In the genomic region with DNA sequence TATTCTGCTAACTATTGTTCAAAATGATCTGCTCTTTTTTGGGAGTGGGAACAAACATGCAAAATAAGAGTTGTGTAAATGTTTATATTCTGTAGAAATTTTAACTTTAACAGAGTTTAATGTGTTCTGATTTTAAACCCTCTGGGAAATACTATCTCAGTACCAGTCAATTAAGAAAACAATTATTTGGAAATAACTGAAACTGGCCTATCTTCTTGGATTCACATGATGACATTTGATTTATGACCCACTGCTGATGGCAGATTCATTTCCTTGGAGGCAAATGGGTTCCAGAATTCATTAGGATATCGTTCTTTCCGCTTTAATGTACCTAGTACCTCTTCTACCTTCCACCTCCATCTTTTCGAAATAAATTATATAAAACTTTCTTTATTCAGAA, we compare ENCODE assay signal across 4 cellular contexts.
TF ChIP-seq lines count a peak whose summit lies in the region.

No MANE protein-coding gene starts in this region.

TF ChIP-seq in SK-N-SH treated with all-trans-retinoic acid at 6 μM for 48 hours, 23 proteins besides CTCF, POLR2A, EP300 and RAD21:
- TF ChIP-seq ISL1 (CRISPR knock-in tag; IDR thresholded peaks at IDR 0.05) (0 out of 2 replicates have a peak, but pooled peaks have one; percentile 16), ZNF70 (CRISPR knock-in tag; IDR thresholded peaks at IDR 0.05) (no peak)

TF ChIP-seq in SK-N-SH, 30 proteins besides CTCF, POLR2A, EP300 and RAD21:
- no peak for TF ChIP-seq CHD2 (IDR thresholded peaks at IDR 0.05; ENCODE audit: low read length, partially characterized antibody)
- TF ChIP-seq SMC3 (IDR thresholded peaks at IDR 0.05; ENCODE audit: low read depth, low read length): no peak
- TF ChIP-seq, protein P1, sequence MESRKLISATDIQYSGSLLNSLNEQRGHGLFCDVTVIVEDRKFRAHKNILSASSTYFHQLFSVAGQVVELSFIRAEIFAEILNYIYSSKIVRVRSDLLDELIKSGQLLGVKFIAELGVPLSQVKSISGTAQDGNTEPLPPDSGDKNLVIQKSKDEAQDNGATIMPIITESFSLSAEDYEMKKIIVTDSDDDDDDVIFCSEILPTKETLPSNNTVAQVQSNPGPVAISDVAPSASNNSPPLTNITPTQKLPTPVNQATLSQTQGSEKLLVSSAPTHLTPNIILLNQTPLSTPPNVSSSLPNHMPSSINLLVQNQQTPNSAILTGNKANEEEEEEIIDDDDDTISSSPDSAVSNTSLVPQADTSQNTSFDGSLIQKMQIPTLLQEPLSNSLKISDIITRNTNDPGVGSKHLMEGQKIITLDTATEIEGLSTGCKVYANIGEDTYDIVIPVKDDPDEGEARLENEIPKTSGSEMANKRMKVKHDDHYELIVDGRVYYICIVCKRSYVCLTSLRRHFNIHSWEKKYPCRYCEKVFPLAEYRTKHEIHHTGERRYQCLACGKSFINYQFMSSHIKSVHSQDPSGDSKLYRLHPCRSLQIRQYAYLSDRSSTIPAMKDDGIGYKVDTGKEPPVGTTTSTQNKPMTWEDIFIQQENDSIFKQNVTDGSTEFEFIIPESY (IDR thresholded peaks at IDR 0.05; ENCODE audit: borderline replicate concordance, low read depth): no peak
- TF ChIP-seq, protein P2, sequence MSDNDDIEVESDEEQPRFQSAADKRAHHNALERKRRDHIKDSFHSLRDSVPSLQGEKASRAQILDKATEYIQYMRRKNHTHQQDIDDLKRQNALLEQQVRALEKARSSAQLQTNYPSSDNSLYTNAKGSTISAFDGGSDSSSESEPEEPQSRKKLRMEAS (IDR thresholded peaks at IDR 0.05; ENCODE audit: low read depth): no peak
- TF ChIP-seq GATA2 (CRISPR knock-in tag; IDR thresholded peaks at IDR 0.05): no peak
- no peak for TF ChIP-seq RXRA (IDR thresholded peaks at IDR 0.05; ENCODE audit: borderline replicate concordance, low read depth)
- TF ChIP-seq FOXM1 (IDR thresholded peaks at IDR 0.05; ENCODE audit: low read depth): no peak
- no peak for TF ChIP-seq GABPA (IDR thresholded peaks at IDR 0.05; ENCODE audit: low read depth)

TF ChIP-seq in K562, 482 proteins besides CTCF, POLR2A, EP300 and RAD21:
- no peak for TF ChIP-seq ZNF668 (CRISPR knock-in tag; IDR thresholded peaks at IDR 0.05)
- TF ChIP-seq ZBTB7A (IDR thresholded peaks at IDR 0.05; ENCODE audit: borderline replicate concordance, control insufficient read depth, low read depth, low read length): no peak
- TF ChIP-seq, protein P3, sequence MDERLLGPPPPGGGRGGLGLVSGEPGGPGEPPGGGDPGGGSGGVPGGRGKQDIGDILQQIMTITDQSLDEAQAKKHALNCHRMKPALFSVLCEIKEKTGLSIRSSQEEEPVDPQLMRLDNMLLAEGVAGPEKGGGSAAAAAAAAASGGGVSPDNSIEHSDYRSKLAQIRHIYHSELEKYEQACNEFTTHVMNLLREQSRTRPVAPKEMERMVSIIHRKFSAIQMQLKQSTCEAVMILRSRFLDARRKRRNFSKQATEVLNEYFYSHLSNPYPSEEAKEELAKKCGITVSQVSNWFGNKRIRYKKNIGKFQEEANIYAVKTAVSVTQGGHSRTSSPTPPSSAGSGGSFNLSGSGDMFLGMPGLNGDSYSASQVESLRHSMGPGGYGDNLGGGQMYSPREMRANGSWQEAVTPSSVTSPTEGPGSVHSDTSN (CRISPR knock-in tag; IDR thresholded peaks at IDR 0.05; ENCODE audit: low read depth): no peak; the same call in 1 of the 2 replicates
- TF ChIP-seq, protein P3 (tag; conservative IDR thresholded peaks at IDR 0.05; ENCODE audit: low read depth): peak; percentile 89
- TF ChIP-seq JUNB (CRISPR knock-in tag; conservative IDR thresholded peaks at IDR 0.05): no peak
- TF ChIP-seq, protein P4, sequence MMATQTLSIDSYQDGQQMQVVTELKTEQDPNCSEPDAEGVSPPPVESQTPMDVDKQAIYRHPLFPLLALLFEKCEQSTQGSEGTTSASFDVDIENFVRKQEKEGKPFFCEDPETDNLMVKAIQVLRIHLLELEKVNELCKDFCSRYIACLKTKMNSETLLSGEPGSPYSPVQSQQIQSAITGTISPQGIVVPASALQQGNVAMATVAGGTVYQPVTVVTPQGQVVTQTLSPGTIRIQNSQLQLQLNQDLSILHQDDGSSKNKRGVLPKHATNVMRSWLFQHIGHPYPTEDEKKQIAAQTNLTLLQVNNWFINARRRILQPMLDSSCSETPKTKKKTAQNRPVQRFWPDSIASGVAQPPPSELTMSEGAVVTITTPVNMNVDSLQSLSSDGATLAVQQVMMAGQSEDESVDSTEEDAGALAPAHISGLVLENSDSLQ (IDR thresholded peaks at IDR 0.05): peak; percentile 80
- peak; percentile 91 for TF ChIP-seq MEIS2 (IDR thresholded peaks at IDR 0.05; ENCODE audit: partially characterized antibody)

TF ChIP-seq in neural cell, 6 proteins besides CTCF, POLR2A, EP300 and RAD21:
- TF ChIP-seq EZH2 (IDR thresholded peaks at IDR 0.05; ENCODE audit: borderline replicate concordance, insufficient read depth, low read length, poor library complexity, severe bottlenecking): no peak
- no peak for TF ChIP-seq TAF1 (IDR thresholded peaks at IDR 0.05; ENCODE audit: low read depth)
- TF ChIP-seq, protein P5, sequence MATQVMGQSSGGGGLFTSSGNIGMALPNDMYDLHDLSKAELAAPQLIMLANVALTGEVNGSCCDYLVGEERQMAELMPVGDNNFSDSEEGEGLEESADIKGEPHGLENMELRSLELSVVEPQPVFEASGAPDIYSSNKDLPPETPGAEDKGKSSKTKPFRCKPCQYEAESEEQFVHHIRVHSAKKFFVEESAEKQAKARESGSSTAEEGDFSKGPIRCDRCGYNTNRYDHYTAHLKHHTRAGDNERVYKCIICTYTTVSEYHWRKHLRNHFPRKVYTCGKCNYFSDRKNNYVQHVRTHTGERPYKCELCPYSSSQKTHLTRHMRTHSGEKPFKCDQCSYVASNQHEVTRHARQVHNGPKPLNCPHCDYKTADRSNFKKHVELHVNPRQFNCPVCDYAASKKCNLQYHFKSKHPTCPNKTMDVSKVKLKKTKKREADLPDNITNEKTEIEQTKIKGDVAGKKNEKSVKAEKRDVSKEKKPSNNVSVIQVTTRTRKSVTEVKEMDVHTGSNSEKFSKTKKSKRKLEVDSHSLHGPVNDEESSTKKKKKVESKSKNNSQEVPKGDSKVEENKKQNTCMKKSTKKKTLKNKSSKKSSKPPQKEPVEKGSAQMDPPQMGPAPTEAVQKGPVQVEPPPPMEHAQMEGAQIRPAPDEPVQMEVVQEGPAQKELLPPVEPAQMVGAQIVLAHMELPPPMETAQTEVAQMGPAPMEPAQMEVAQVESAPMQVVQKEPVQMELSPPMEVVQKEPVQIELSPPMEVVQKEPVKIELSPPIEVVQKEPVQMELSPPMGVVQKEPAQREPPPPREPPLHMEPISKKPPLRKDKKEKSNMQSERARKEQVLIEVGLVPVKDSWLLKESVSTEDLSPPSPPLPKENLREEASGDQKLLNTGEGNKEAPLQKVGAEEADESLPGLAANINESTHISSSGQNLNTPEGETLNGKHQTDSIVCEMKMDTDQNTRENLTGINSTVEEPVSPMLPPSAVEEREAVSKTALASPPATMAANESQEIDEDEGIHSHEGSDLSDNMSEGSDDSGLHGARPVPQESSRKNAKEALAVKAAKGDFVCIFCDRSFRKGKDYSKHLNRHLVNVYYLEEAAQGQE (IDR thresholded peaks at IDR 0.05; ENCODE audit: borderline replicate concordance): no peak
- no peak for TF ChIP-seq SMC3 (conservative IDR thresholded peaks at IDR 0.05; ENCODE audit: poor library complexity)
- TF ChIP-seq MXI1 (conservative IDR thresholded peaks at IDR 0.05; ENCODE audit: poor library complexity, severe bottlenecking): no peak
- TF ChIP-seq POLR2AphosphoS5 (IDR thresholded peaks at IDR 0.05): no peak
